ENCODE assay signal across 12 cellular contexts in the genomic region with DNA sequence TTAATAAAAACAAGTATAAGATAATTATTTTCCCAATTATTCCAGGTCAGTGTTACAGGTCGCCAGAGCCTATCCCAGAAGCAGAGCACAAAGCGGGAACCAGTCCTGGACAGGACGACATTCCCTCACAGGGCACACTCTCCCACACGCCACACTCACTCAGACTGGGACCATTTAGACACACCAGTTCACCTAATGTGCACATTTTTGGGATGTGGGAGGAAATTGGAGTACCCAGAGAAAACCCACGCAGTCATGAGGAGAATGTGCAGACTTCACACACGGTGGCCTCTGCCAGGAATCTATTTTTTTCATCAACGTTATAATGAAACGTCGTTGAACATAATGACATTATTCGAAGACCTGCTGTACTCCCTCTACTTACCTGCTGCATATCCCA.
"Had no signal": no experiment of that assay in that cellular context is flagged by ENCODE, and none has a peak within 500 bp of the region (broad histone marks: within the 10 kb centered on the region; RNA-seq: fewer than 3 reads in every experiment).

No MANE protein-coding gene starts in this region.

- H3K9me3 Mint-ChIP-seq: T-cell had no signal

- H3K27ac ChIP-seq: colonic mucosa, right atrium auricular region, upper lobe of left lung had no signal

- H3K36me3 ChIP-seq: colonic mucosa, right atrium auricular region, upper lobe of left lung had no signal

- H3K4me1 ChIP-seq: colonic mucosa, right atrium auricular region, upper lobe of left lung had no signal

- H3K9me3 ChIP-seq: colonic mucosa, right atrium auricular region, upper lobe of left lung had no signal

- ATAC-seq: activated CD8-positive, alpha-beta T cell treated with anti-CD3 and anti-CD28 coated beads, Interleukin-2, amount 10 ng/mL, durations not matched to agents 7 days and 5 days; naive thymus-derived CD4-positive, alpha-beta T cell; T-cell had no signal

- DNase-seq: activated CD4-positive, alpha-beta T cell treated with anti-CD3 and anti-CD28 coated beads for 4 hours; activated CD8-positive, alpha-beta memory T cell treated with anti-CD3 and anti-CD28 coated beads, Interleukin-2, amount 50 U/mL, for 48 hours; activated CD8-positive, alpha-beta T cell treated with anti-CD3 and anti-CD28 coated beads, Interleukin-2, amount 10 ng/mL, durations not matched to agents 7 days and 5 days; activated naive CD4-positive, alpha-beta T cell treated with Interleukin-2 at 50 U/mL for 16 hours; colonic mucosa; effector CD4-positive, alpha-beta T cell; naive thymus-derived CD4-positive, alpha-beta T cell; stimulated activated naive CD4-positive, alpha-beta T cell; substantia nigra; T-cell; upper lobe of left lung had no signal

- H3K4me1 Mint-ChIP-seq: T-cell had no signal

- H3K36me3 Mint-ChIP-seq: naive thymus-derived CD4-positive, alpha-beta T cell; T-cell had no signal

- H3K27ac Mint-ChIP-seq: activated CD8-positive, alpha-beta T cell treated with anti-CD3 and anti-CD28 coated beads, Interleukin-2, amount 10 ng/mL, durations not matched to agents 7 days and 5 days; naive thymus-derived CD4-positive, alpha-beta T cell; T-cell had no signal

- H3K4me3 Mint-ChIP-seq: activated CD8-positive, alpha-beta T cell treated with anti-CD3 and anti-CD28 coated beads, Interleukin-2, amount 10 ng/mL, durations not matched to agents 7 days and 5 days; naive thymus-derived CD4-positive, alpha-beta T cell; T-cell had no signal

- H3K4me3 ChIP-seq: colonic mucosa, right atrium auricular region, upper lobe of left lung had no signal

- H3K27me3 ChIP-seq: right atrium auricular region had no signal
